Comparison of ENCODE assay signal across 8 cellular contexts in genomic region chr22:50562523-50563409, GRCh38. TPM values are rescaled to one million over a fixed set of nuclear protein-coding genes. Genes with fewer than 3 reads are reported as not detected.
A peak's percentile ranks its signal among the peaks of the same experiment; 100 is the strongest.
DNase-seq lines count a peak whose midpoint lies in the region; ATAC-seq and TF ChIP-seq lines count a peak whose summit lies in the region.

A gene with protein sequence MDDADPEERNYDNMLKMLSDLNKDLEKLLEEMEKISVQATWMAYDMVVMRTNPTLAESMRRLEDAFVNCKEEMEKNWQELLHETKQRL (minus strand): TSS chr22:50562919. CDS start chr22:50556405, 6,514 bp downstream.

- POLR2A ChIA-PET in AG04449 (lab: Yijun Ruan, JAX) = interaction anchor here (1.3 kb wide), 1 partner anchor 15 kb away, joined by 3 read pairs; no protein-coding TSS in a partner anchor

- H3K79me2 ChIP-seq in mammary epithelial cell (ENCODE audit: insufficient read depth, low read length) = no peaks in the 10 kb centered on the region

- 3% methylated on average over 6 of the region's 61 CpGs for WGBS in mammary epithelial cell (ENCODE audit: low coverage, missing lambda C conversion rate)

- no peak within 1 kb of the TSS for H3K9ac ChIP-seq in mammary epithelial cell (ENCODE audit: insufficient read depth, low read length)

- TF ChIP-seq CTCF in AG04449 (IDR thresholded peaks at IDR 0.05; ENCODE audit: insufficient read depth, low read length, missing control alignments) (peak; percentile 91), VCaP (conservative IDR thresholded peaks at IDR 0.05) (peak; percentile 86), mammary epithelial cell (conservative IDR thresholded peaks at IDR 0.05 in 1 of 2, IDR thresholded peaks at IDR 0.05 in 1 of 2; ENCODE audit: extremely low read depth in 1 of 2, insufficient read depth in 1 of 2, low read depth in 1 of 2, low read length in 2 of 2) (peak; percentile 75 to 92)

- H2AFZ ChIP-seq in mammary epithelial cell (ENCODE audit: low read depth, low read length) = peak within 1 kb of the TSS; percentile 90

- ATAC-seq in GM18868 (IDR thresholded peaks at IDR 0.05; ENCODE audit: unreplicated experiment) (peak; percentile 92), HG03103 (IDR thresholded peaks at IDR 0.05; ENCODE audit: low read depth, unreplicated experiment) (peak; percentile 86)

- H3K27me3 ChIP-seq in mammary epithelial cell (ENCODE audit: insufficient read depth, low read length) = no peaks in the 10 kb centered on the region

- H3K36me3 ChIP-seq in mammary epithelial cell (ENCODE audit: insufficient read depth, low read length) = no peaks in the 10 kb centered on the region

- H3K4me3 ChIP-seq in AG04449 (ENCODE audit: low read depth, low read length) = peak within 1 kb of the TSS; percentile 67
- H3K4me3 ChIP-seq in mammary epithelial cell (replicated peaks in 1 of 3; ENCODE audit: insufficient read depth in 1 of 3, low read depth in 2 of 3, low read length in 3 of 3) = peak within 1 kb of the TSS; percentile 57 to 79 (median 69)

- no peaks in the 10 kb centered on the region for H3K9me3 ChIP-seq in mammary epithelial cell (replicated peaks; ENCODE audit: insufficient read depth, low read length)

- intact Hi-C loops in mammary epithelial cell (cut with micrococcal nuclease) = loop anchor here (1.0 kb wide), 3 partner anchors 37 to 58 kb away; partner anchors contain the start of genes NCAPH2 and SCO2

- H3K4me2 ChIP-seq in mammary epithelial cell (ENCODE audit: insufficient read depth, low read depth, low read length) = peak within 1 kb of the TSS; percentile 85

- BruUV-seq in mammary epithelial cell (replicated peaks; lab: Mats Ljungman, UMichigan) = TSS peak; percentile 81

- dilution Hi-C loops in mammary epithelial cell (cut with HindIII; ENCODE audit: low sequenced_read_pairs) = loop anchor here (10.0 kb wide), 1 partner anchor 408 kb away; no protein-coding TSS in a partner anchor

- peaks cover 15% of the 10 kb centered on the region for H3K4me1 ChIP-seq in mammary epithelial cell (ENCODE audit: insufficient read depth, low read length)

- CTCF ChIA-PET in AG04449 (lab: Yijun Ruan, JAX) (interaction anchor here (0.6 to 5.1 kb wide), 27 partner anchors 7 to 93 kb away, joined by 3 to 124 read pairs (median 5); partner anchors contain the start of genes ARSA, CHKB, CPT1B and KLHDC7B), mammary epithelial cell (lab: Charles Lee; ENCODE audit: low non-redundant PET) (interaction anchor here (0.7 to 0.9 kb wide), 2 partner anchors 37 to 113 kb away, joined by 4 to 7 read pairs; no protein-coding TSS in a partner anchor)

- in situ Hi-C loops in mammary epithelial cell (cut with MboI; ENCODE audit: low sequenced_read_pairs in 2 of 2) = no loop called here

- H3K27ac ChIP-seq in VCaP (peak within 1 kb of the TSS; percentile 70), mammary epithelial cell (ENCODE audit: insufficient read depth, low read depth, low read length) (no peak within 1 kb of the TSS)

- no peaks in the 10 kb centered on the region for H4K20me1 ChIP-seq in mammary epithelial cell (ENCODE audit: insufficient read depth, low read length)

- DNase-seq in AG04449 (ENCODE audit: low read depth, low spot score) (peak; percentile 28), NCI-H2171 treated with DMSO at 0.1 percent for 48 hours (lab: John Stamatoyannopoulos, UW) (peak; percentile 97), mammary epithelial cell (peak; percentile 91), iPS-NIHi7 (ENCODE audit: extremely low spot score) (peak; percentile 97), smooth muscle cell of the brain vasculature (ENCODE audit: low read depth, low spot score) (peak; percentile 65)

RNA-seq across cellular contexts. Expression of the gene that starts here (rescaled TPM):
- not detected for total RNA-seq in mammary epithelial cell
- polyA plus RNA-seq in mammary epithelial cell = 1.1 TPM
- polyA minus RNA-seq in mammary epithelial cell = not detected

Comparison
In these comparisons a context has a peak if more than half of its experiments do, and no peak if none do; other contexts are left out.
1. DNase-seq: peak in every context shown above with its lines; median percentile 97 in NCI-H2171 treated with DMSO at 0.1 percent for 48 hours; 97 in iPS-NIHi7; 91 in mammary epithelial cell; 65 in smooth muscle cell of the brain vasculature; 28 in AG04449.